Comparison of ENCODE assay signal across 12 cellular contexts in genomic region chr3:44954289-44954688, GRCh38.
"Had no signal": no experiment of that assay in that cellular context is flagged by ENCODE, and none has a peak within 500 bp of the region (broad histone marks: within the 10 kb centered on the region; RNA-seq: fewer than 3 reads in every experiment).

No MANE protein-coding gene starts in this region.

- H3K4me3 ChIP-seq: right atrium auricular region, skin epidermis, tibial artery had no signal

- H3K27ac ChIP-seq: right atrium auricular region, tibial artery had no signal

- DNase-seq: activated CD4-positive, alpha-beta T cell treated with anti-CD3 and anti-CD28 coated beads for 48 hours; activated CD8-positive, alpha-beta memory T cell treated with anti-CD3 and anti-CD28 coated beads, Interleukin-2, amount 50 U/mL, for 48 hours; activated CD8-positive, alpha-beta T cell treated with anti-CD3 and anti-CD28 coated beads, Interleukin-2, amount 10 ng/mL, durations not matched to agents 7 days and 5 days; amygdala; effector memory CD8-positive, alpha-beta T cell; hypothalamus; kidney glomerular epithelial cell; naive B cell; tibial artery had no signal

- ATAC-seq: activated CD8-positive, alpha-beta T cell treated with anti-CD3 and anti-CD28 coated beads, Interleukin-2, amount 10 ng/mL, durations not matched to agents 7 days and 5 days; effector memory CD8-positive, alpha-beta T cell; WTC11 had no signal

- H3K27me3 ChIP-seq: right atrium auricular region, tibial artery had no signal

- H3K9me3 ChIP-seq: right atrium auricular region, tibial artery had no signal

- H3K4me1 ChIP-seq: right atrium auricular region had no signal
